In genomic region chr9:79868532-79869189, GRCh38 we compare ENCODE assay signal across 11 cellular contexts.
A peak's percentile ranks its signal among the peaks of the same experiment; 100 is the strongest.
DNase-seq lines count a peak whose midpoint lies in the region; ATAC-seq and TF ChIP-seq lines count a peak whose summit lies in the region.
"Had no signal": no experiment of that assay in that cellular context is flagged by ENCODE, and none has a peak within 500 bp of the region (broad histone marks: within the 10 kb centered on the region; RNA-seq: fewer than 3 reads in every experiment).

No MANE protein-coding gene starts in this region.

- H3K4me3 ChIP-seq in BLaER1 treated with 17β-estradiol and CSF1 and Interleukin-3, amounts not matched to agents 10 nM and 100 nM, result no peak overlapping the region
- H3K4me3 ChIP-seq in Loucy (ENCODE audit: low read length, poor library complexity, severe bottlenecking) (no peak overlapping the region), dorsolateral prefrontal cortex (no peak overlapping the region)
- H3K4me3 ChIP-seq: adrenal gland had no signal

- H3K9ac ChIP-seq in BLaER1 treated with 17β-estradiol and CSF1 and Interleukin-3, amounts not matched to agents 10 nM and 100 nM, result no peak overlapping the region
- peak overlapping the region; percentile 63 for H3K9ac ChIP-seq in Loucy (ENCODE audit: low read depth, low read length, poor library complexity, severe bottlenecking)

- no peaks in the 10 kb centered on the region for H4K20me1 ChIP-seq in BLaER1 treated with 17β-estradiol and CSF1 and Interleukin-3, amounts not matched to agents 10 nM and 100 nM
- H4K20me1 ChIP-seq in Loucy (ENCODE audit: insufficient read depth, low read length, poor library complexity, severe bottlenecking), result no peaks in the 10 kb centered on the region

- DNase-seq in germinal center (ENCODE audit: low spot score), result peak; percentile 15
- DNase-seq in dorsolateral prefrontal cortex, result no peak
- DNase-seq in activated CD4-positive, alpha-beta T cell treated with anti-CD3 and anti-CD28 coated beads, Interleukin-2, amount 10 ng/mL, durations not matched to agents 24 days and 14 days, result no peak
- DNase-seq: activated T-cell treated with anti-CD3 and anti-CD28 coated beads for 4 hours, kidney glomerular epithelial cell had no signal

- ATAC-seq in GM21515 (IDR thresholded peaks at IDR 0.05; ENCODE audit: unreplicated experiment), result peak; percentile 64
- no peak for ATAC-seq in HG03342 (IDR thresholded peaks at IDR 0.05; ENCODE audit: unreplicated experiment)
- ATAC-seq in HG02840 (IDR thresholded peaks at IDR 0.05; ENCODE audit: low FRiP score, unreplicated experiment), result no peak

- no peaks in the 10 kb centered on the region for H3K36me3 Mint-ChIP-seq in activated CD4-positive, alpha-beta T cell treated with anti-CD3 and anti-CD28 coated beads, Interleukin-2, amount 10 ng/mL, durations not matched to agents 24 days and 14 days (ENCODE audit: low read depth)

- H3K4me1 ChIP-seq in BLaER1 treated with 17β-estradiol and CSF1 and Interleukin-3, amounts not matched to agents 10 nM and 100 nM, result peaks cover 15 to 29% (median 25%) of the 10 kb centered on the region in 10 experiments
- peaks cover 79% of the 10 kb centered on the region for H3K4me1 ChIP-seq in Loucy (ENCODE audit: insufficient read depth, low read length, poor library complexity, severe bottlenecking)
- H3K4me1 ChIP-seq: adrenal gland had no signal

- no peaks in the 10 kb centered on the region for H3K36me3 ChIP-seq in BLaER1 treated with 17β-estradiol and CSF1 and Interleukin-3, amounts not matched to agents 10 nM and 100 nM
- no peaks in the 10 kb centered on the region for H3K36me3 ChIP-seq in Loucy (ENCODE audit: insufficient read depth, low read length)
- H3K36me3 ChIP-seq: adrenal gland had no signal

- peaks cover 6% of the 10 kb centered on the region for H3F3A ChIP-seq in Loucy (ENCODE audit: low read depth)

- H3K4me1 Mint-ChIP-seq in activated CD4-positive, alpha-beta T cell treated with anti-CD3 and anti-CD28 coated beads, Interleukin-2, amount 10 ng/mL, durations not matched to agents 24 days and 14 days, result no peaks in the 10 kb centered on the region

- H3K79me2 ChIP-seq in Loucy (ENCODE audit: insufficient read depth, low read length), result no peaks in the 10 kb centered on the region

- H3K9me2 ChIP-seq in Loucy (replicated peaks; ENCODE audit: low read depth, low read length), result no peaks in the 10 kb centered on the region

- no peaks in the 10 kb centered on the region for H3K27me3 Mint-ChIP-seq in activated CD4-positive, alpha-beta T cell treated with anti-CD3 and anti-CD28 coated beads, Interleukin-2, amount 10 ng/mL, durations not matched to agents 24 days and 14 days

- H3K4me2 ChIP-seq in BLaER1 treated with 17β-estradiol and CSF1 and Interleukin-3, amounts not matched to agents 10 nM and 100 nM, result peak overlapping the region in 10 of 11 experiments; percentile 16 to 70 (median 54); a peak in 14 of 22 replicates
- no peak overlapping the region for H3K4me2 ChIP-seq in Loucy (ENCODE audit: low read depth, low read length, poor library complexity, severe bottlenecking)

- no peaks in the 10 kb centered on the region; a peak in 1 of 22 replicates for H3K27me3 ChIP-seq in BLaER1 treated with 17β-estradiol and CSF1 and Interleukin-3, amounts not matched to agents 10 nM and 100 nM
- H3K27me3 ChIP-seq in Loucy (ENCODE audit: insufficient read depth, low read length, poor library complexity, severe bottlenecking), result no peaks in the 10 kb centered on the region
- H3K27me3 ChIP-seq in dorsolateral prefrontal cortex, result peaks cover 0 to 4% (median 0%) of the 10 kb centered on the region in 45 donors
- H3K27me3 ChIP-seq: adrenal gland had no signal

- intact Hi-C loops in dorsolateral prefrontal cortex (cut with DNase I), result no loop called here
- intact Hi-C loops in activated CD4-positive, alpha-beta T cell treated with anti-CD3 and anti-CD28 coated beads, Interleukin-2, amount 10 ng/mL, durations not matched to agents 24 days and 14 days (cut with micrococcal nuclease), result no loop called here

- no peak overlapping the region for H2AFZ ChIP-seq in Loucy (ENCODE audit: low read length)

- H3K9me3 ChIP-seq in BLaER1 treated with 17β-estradiol and CSF1 and Interleukin-3, amounts not matched to agents 10 nM and 100 nM (replicated peaks in 1 of 11), result peaks cover 3 to 31% (median 22%) of the 10 kb centered on the region in 11 experiments; a peak in 17 of 22 replicates
- H3K9me3 ChIP-seq in Loucy (ENCODE audit: insufficient read depth, low read depth, low read length), result no peaks in the 10 kb centered on the region
- H3K9me3 ChIP-seq: adrenal gland had no signal

- no peak overlapping the region for H3K4me3 Mint-ChIP-seq in activated CD4-positive, alpha-beta T cell treated with anti-CD3 and anti-CD28 coated beads, Interleukin-2, amount 10 ng/mL, durations not matched to agents 24 days and 14 days

- peak overlapping the region in 2 of 11 experiments; percentile 39 to 43; a peak in 4 of 22 replicates for H3K27ac ChIP-seq in BLaER1 treated with 17β-estradiol and CSF1 and Interleukin-3, amounts not matched to agents 10 nM and 100 nM
- H3K27ac ChIP-seq in dorsolateral prefrontal cortex, result no peak overlapping the region

- peaks cover 18% of the 10 kb centered on the region for H3K9me3 Mint-ChIP-seq in activated CD4-positive, alpha-beta T cell treated with anti-CD3 and anti-CD28 coated beads, Interleukin-2, amount 10 ng/mL, durations not matched to agents 24 days and 14 days

- TF ChIP-seq CTCF in Loucy (conservative IDR thresholded peaks at IDR 0.05; ENCODE audit: low read length) (no peak), dorsolateral prefrontal cortex (IDR thresholded peaks at IDR 0.05 in 54 of 56, conservative IDR thresholded peaks at IDR 0.05 in 2 of 56; ENCODE audit: low read depth in 1 of 56, partially characterized antibody in 56 of 56) (no peak)

- H3K27ac Mint-ChIP-seq in activated CD4-positive, alpha-beta T cell treated with anti-CD3 and anti-CD28 coated beads, Interleukin-2, amount 10 ng/mL, durations not matched to agents 24 days and 14 days, result no peak overlapping the region
